ENCODE assay signal across 39 cellular contexts in genomic region chr1:168263130-168263529, GRCh38.
"Had no signal": no experiment of that assay in that cellular context is flagged by ENCODE, and none has a peak within 500 bp of the region (broad histone marks: within the 10 kb centered on the region; RNA-seq: fewer than 3 reads in every experiment).

No MANE protein-coding gene starts in this region.

- FAIRE-seq: astrocyte, bronchial epithelial cell, colon had no signal

- H3K36me3 ChIP-seq: adrenal gland, ascending aorta, brain microvascular endothelial cell, breast epithelium, cardiac muscle cell had no signal

- ATAC-seq: activated naive CD4-positive, alpha-beta T cell treated with anti-CD3 and anti-CD28 coated beads, Interleukin-2, amount 50 U/mL, for 72 hours; activated naive CD8-positive, alpha-beta T cell treated with anti-CD3 and anti-CD28 coated beads, Interleukin-2, amount 50 U/mL, for 24 hours; activated T-cell treated with anti-CD3 and anti-CD28 coated beads, Interleukin-2, amount 50 U/mL, for 4 hours; activated T-cell treated with anti-CD3 and anti-CD28 coated beads, Interleukin-2, amount 50 U/mL, for 72 hours; activated T-helper 17 cell treated with anti-CD3 and anti-CD28 coated beads, Interleukin-2, amount 50 U/mL, for 72 hours; body of pancreas had no signal

- H3K27ac ChIP-seq: adrenal gland, body of pancreas, brain microvascular endothelial cell, breast epithelium, cardiac muscle cell had no signal

- H3K9me3 ChIP-seq: adrenal gland, ascending aorta, body of pancreas, breast epithelium had no signal

- H3K27me3 ChIP-seq: adrenal gland, ascending aorta, body of pancreas, brain microvascular endothelial cell, breast epithelium, cardiac muscle cell had no signal

- H3K27ac Mint-ChIP-seq: activated naive CD4-positive, alpha-beta T cell treated with anti-CD3 and anti-CD28 coated beads for 36 hours; activated naive CD4-positive, alpha-beta T cell treated with anti-CD3 and anti-CD28 coated beads, Interleukin-2, amount 10 ng/mL, durations not matched to agents 7 days and 5 days; activated naive CD4-positive, alpha-beta T cell treated with anti-CD3 and anti-CD28 coated beads, Interleukin-2, amount 50 U/mL, for 24 hours; activated naive CD4-positive, alpha-beta T cell treated with anti-CD3 and anti-CD28 coated beads, Interleukin-2, amount 50 U/mL, for 72 hours; activated naive CD8-positive, alpha-beta T cell; activated naive CD8-positive, alpha-beta T cell treated with anti-CD3 and anti-CD28 coated beads for 36 hours; activated naive CD8-positive, alpha-beta T cell treated with anti-CD3 and anti-CD28 coated beads, Interleukin-2, amount 10 ng/mL, durations not matched to agents 7 days and 5 days; activated naive CD8-positive, alpha-beta T cell treated with anti-CD3 and anti-CD28 coated beads, Interleukin-2, amount 50 U/mL, for 24 hours; activated T-cell treated with anti-CD3 and anti-CD28 coated beads, Interleukin-2, amount 50 U/mL, for 24 hours; activated T-cell treated with anti-CD3 and anti-CD28 coated beads, Interleukin-2, amount 50 U/mL, for 72 hours; activated T-helper 1 cell treated with anti-CD3 and anti-CD28 coated beads, Interleukin-12 subunit alpha, Interleukin-12 subunit beta, Interleukin-2, Interleukin-4 antibody, amounts not matched to agents 30 ng/mL and 10 ng/mL and 1 ng/mL, durations not matched to agents 14 hours and 24 hours and 36 hours; activated T-helper 17 cell treated with anti-CD3 and anti-CD28 coated beads, Interleukin-2, amount 50 U/mL, for 72 hours; activated T-helper 2 cell treated with anti-CD3 and anti-CD28 coated beads, Interferon-gamma antibody, Interleukin-2, Interleukin-4, amounts not matched to agents 10 μg/mL and 5 μg/mL and 100 μg/mL, durations not matched to agents 14 hours and 24 hours and 36 hours; brain had no signal

- H3K4me3 ChIP-seq: adrenal gland, ascending aorta, body of pancreas, breast epithelium, cardiac muscle cell had no signal

- DNase-seq: activated effector memory CD4-positive, alpha-beta T cell treated with anti-CD3 and anti-CD28 coated beads, Interleukin-2, amount 50 U/mL, for 16 hours; activated effector memory CD4-positive, alpha-beta T cell treated with Interleukin-2 at 50 U/mL for 16 hours; activated gamma-delta T cell; activated gamma-delta T cell treated with Interleukin-2 at 50 U/mL for 16 hours; activated naive CD4-positive, alpha-beta T cell; activated naive CD4-positive, alpha-beta T cell treated with anti-CD3 and anti-CD28 coated beads for 36 hours; activated naive CD4-positive, alpha-beta T cell treated with anti-CD3 and anti-CD28 coated beads, Interleukin-2, amount 10 ng/mL, durations not matched to agents 7 days and 5 days; activated naive CD4-positive, alpha-beta T cell treated with anti-CD3 and anti-CD28 coated beads, Interleukin-2, amount 50 U/mL, for 16 hours; activated naive CD4-positive, alpha-beta T cell treated with Interleukin-2 at 50 U/mL for 16 hours; activated naive CD8-positive, alpha-beta T cell treated with anti-CD3 and anti-CD28 coated beads for 36 hours; activated naive CD8-positive, alpha-beta T cell treated with anti-CD3 and anti-CD28 coated beads, Interleukin-2, amount 10 ng/mL, durations not matched to agents 7 days and 5 days; activated naive CD8-positive, alpha-beta T cell treated with anti-CD3 and anti-CD28 coated beads, Interleukin-2, amount 50 U/mL, for 24 hours; activated T-cell treated with anti-CD3 and anti-CD28 coated beads, Interleukin-2, amount 50 U/mL, for 24 hours; activated T-cell treated with anti-CD3 and anti-CD28 coated beads, Interleukin-2, amount 50 U/mL, for 4 hours; activated T-cell treated with anti-CD3 and anti-CD28 coated beads, Interleukin-2, amount 50 U/mL, for 48 hours; activated T-cell treated with anti-CD3 and anti-CD28 coated beads, Interleukin-2, amount 50 U/mL, for 72 hours; adrenal gland; amniotic stem cell; amygdala; anterior cingulate cortex; body of pancreas; brain microvascular endothelial cell; caudate nucleus; central memory CD4-positive, alpha-beta T cell; cerebellar nuclear complex had no signal

- H3K4me3 Mint-ChIP-seq: activated naive CD4-positive, alpha-beta T cell treated with anti-CD3 and anti-CD28 coated beads for 36 hours; activated naive CD4-positive, alpha-beta T cell treated with anti-CD3 and anti-CD28 coated beads, Interleukin-2, amount 10 ng/mL, durations not matched to agents 7 days and 5 days; activated naive CD4-positive, alpha-beta T cell treated with anti-CD3 and anti-CD28 coated beads, Interleukin-2, amount 50 U/mL, for 24 hours; activated naive CD8-positive, alpha-beta T cell; activated naive CD8-positive, alpha-beta T cell treated with anti-CD3 and anti-CD28 coated beads for 36 hours; activated naive CD8-positive, alpha-beta T cell treated with anti-CD3 and anti-CD28 coated beads, Interleukin-2, amount 10 ng/mL, durations not matched to agents 7 days and 5 days; activated naive CD8-positive, alpha-beta T cell treated with anti-CD3 and anti-CD28 coated beads, Interleukin-2, amount 50 U/mL, for 24 hours; activated T-cell treated with anti-CD3 and anti-CD28 coated beads, Interleukin-2, amount 50 U/mL, for 24 hours; activated T-cell treated with anti-CD3 and anti-CD28 coated beads, Interleukin-2, amount 50 U/mL, for 4 hours; activated T-cell treated with anti-CD3 and anti-CD28 coated beads, Interleukin-2, amount 50 U/mL, for 72 hours; activated T-helper 1 cell treated with anti-CD3 and anti-CD28 coated beads, Interleukin-12 subunit alpha, Interleukin-12 subunit beta, Interleukin-2, Interleukin-4 antibody, amounts not matched to agents 30 ng/mL and 10 ng/mL and 1 ng/mL, durations not matched to agents 14 hours and 24 hours and 36 hours; activated T-helper 17 cell treated with anti-CD3 and anti-CD28 coated beads, Interleukin-2, amount 50 U/mL, for 72 hours; brain; central memory CD8-positive, alpha-beta T cell had no signal

- H3K9me3 Mint-ChIP-seq: activated naive CD4-positive, alpha-beta T cell treated with anti-CD3 and anti-CD28 coated beads, Interleukin-2, amount 50 U/mL, for 24 hours; activated naive CD4-positive, alpha-beta T cell treated with anti-CD3 and anti-CD28 coated beads, Interleukin-2, amount 50 U/mL, for 72 hours; activated naive CD8-positive, alpha-beta T cell treated with anti-CD3 and anti-CD28 coated beads, Interleukin-2, amount 50 U/mL, for 24 hours; activated T-cell treated with anti-CD3 and anti-CD28 coated beads, Interleukin-2, amount 50 U/mL, for 4 hours; activated T-helper 1 cell treated with anti-CD3 and anti-CD28 coated beads, Interleukin-12 subunit alpha, Interleukin-12 subunit beta, Interleukin-2, Interleukin-4 antibody, amounts not matched to agents 30 ng/mL and 10 ng/mL and 1 ng/mL, durations not matched to agents 14 hours and 24 hours and 36 hours; activated T-helper 17 cell treated with anti-CD3 and anti-CD28 coated beads, Interleukin-2, amount 50 U/mL, for 72 hours; central memory CD8-positive, alpha-beta T cell had no signal

- H3K27me3 Mint-ChIP-seq: activated naive CD4-positive, alpha-beta T cell treated with anti-CD3 and anti-CD28 coated beads, Interleukin-2, amount 10 ng/mL, durations not matched to agents 7 days and 5 days; activated naive CD4-positive, alpha-beta T cell treated with anti-CD3 and anti-CD28 coated beads, Interleukin-2, amount 50 U/mL, for 24 hours; activated naive CD8-positive, alpha-beta T cell; activated naive CD8-positive, alpha-beta T cell treated with anti-CD3 and anti-CD28 coated beads for 36 hours; activated naive CD8-positive, alpha-beta T cell treated with anti-CD3 and anti-CD28 coated beads, Interleukin-2, amount 10 ng/mL, durations not matched to agents 7 days and 5 days; activated naive CD8-positive, alpha-beta T cell treated with anti-CD3 and anti-CD28 coated beads, Interleukin-2, amount 50 U/mL, for 24 hours; activated T-cell treated with anti-CD3 and anti-CD28 coated beads, Interleukin-2, amount 50 U/mL, for 24 hours; activated T-helper 17 cell treated with anti-CD3 and anti-CD28 coated beads, Interleukin-2, amount 50 U/mL, for 72 hours; brain; central memory CD8-positive, alpha-beta T cell had no signal
